In genomic region chr4:140065393-140065792, GRCh38 we compare ENCODE assay signal across 32 cellular contexts.
"Had no signal": no experiment of that assay in that cellular context is flagged by ENCODE, and none has a peak within 500 bp of the region (broad histone marks: within the 10 kb centered on the region; RNA-seq: fewer than 3 reads in every experiment).

No MANE protein-coding gene starts in this region.

- H3K4me1 Mint-ChIP-seq: neural progenitor cell had no signal

- H3K4me1 ChIP-seq: neural progenitor cell, suprapubic skin had no signal

- H3K27me3 ChIP-seq: adrenal gland, ascending aorta, brain microvascular endothelial cell, esophagus muscularis mucosa, neural progenitor cell, stomach, suprapubic skin, tibial artery had no signal

- H3K9me3 ChIP-seq: adrenal gland, ascending aorta, esophagus muscularis mucosa, stomach, suprapubic skin, tibial artery had no signal

- H3K4me3 ChIP-seq: adrenal gland, ascending aorta, esophagus muscularis mucosa, neural progenitor cell, SK-N-MC, stomach, suprapubic skin, tibial artery had no signal

- H3K9me3 Mint-ChIP-seq: dendritic cell treated with granulocyte-macrophage colony-stimulating factor and Interleukin-4, amounts not matched to agents 40 ng/mL and 50 ng/mL, for 4 days; naive thymus-derived CD8-positive, alpha-beta T cell; neural progenitor cell; stimulated activated effector memory CD8-positive, alpha-beta T cell treated with anti-CD3 and anti-CD28 coated beads, Interleukin-12 subunit alpha, Interleukin-12 subunit beta, amount 100 ng/mL, for 72 hours had no signal

- H3K27me3 Mint-ChIP-seq: activated naive CD8-positive, alpha-beta T cell; dendritic cell treated with granulocyte-macrophage colony-stimulating factor and Interleukin-4, amounts not matched to agents 40 ng/mL and 50 ng/mL, for 4 days had no signal

- DNase-seq: activated CD4-positive, alpha-beta T cell treated with anti-CD3 and anti-CD28 coated beads for 48 hours; activated CD4-positive, alpha-beta T cell treated with anti-CD3 and anti-CD28 coated beads, Interleukin-2, amount 50 U/mL, for 48 hours; activated CD8-positive, alpha-beta memory T cell treated with anti-CD3 and anti-CD28 coated beads for 24 hours; activated effector memory CD4-positive, alpha-beta T cell treated with Interleukin-2 at 50 U/mL for 16 hours; activated naive CD4-positive, alpha-beta T cell treated with Interleukin-2 at 50 U/mL for 16 hours; brain microvascular endothelial cell; effector CD4-positive, alpha-beta T cell; glutamatergic neuron; left cardiac atrium; left ventricle myocardium superior; mammary epithelial cell; midbrain; naive thymus-derived CD8-positive, alpha-beta T cell; right cardiac atrium; stimulated activated CD4-positive, alpha-beta T cell treated with anti-CD3 and anti-CD28 coated beads, Interleukin-12 subunit alpha, Interleukin-12 subunit beta, amount 100 ng/mL, for 4 hours; stimulated activated CD4-positive, alpha-beta T cell treated with anti-CD3 and anti-CD28 coated beads, Interleukin-4, amount 100 ng/mL, for 24 hours; stomach; T-helper 17 cell; T1000; tibial artery; WERI-Rb-1 had no signal

- H3K4me3 Mint-ChIP-seq: activated naive CD8-positive, alpha-beta T cell; dendritic cell treated with granulocyte-macrophage colony-stimulating factor and Interleukin-4, amounts not matched to agents 40 ng/mL and 50 ng/mL, for 4 days; naive thymus-derived CD8-positive, alpha-beta T cell; neural progenitor cell; stimulated activated effector memory CD8-positive, alpha-beta T cell treated with anti-CD3 and anti-CD28 coated beads, Interleukin-12 subunit alpha, Interleukin-12 subunit beta, amount 100 ng/mL, for 72 hours; T-helper 17 cell had no signal

- H3K27ac ChIP-seq: ascending aorta, brain microvascular endothelial cell, esophagus muscularis mucosa, neural progenitor cell, SK-N-MC, suprapubic skin, tibial artery, WERI-Rb-1 had no signal

- H2AFZ ChIP-seq: neural progenitor cell had no signal

- ATAC-seq: activated CD4-positive, CD25-positive, alpha-beta regulatory T cell treated with anti-CD3 and anti-CD28 coated beads, Interleukin-2, amount 50 U/mL, for 24 hours; left ventricle myocardium superior; naive thymus-derived CD8-positive, alpha-beta T cell; right cardiac atrium; stimulated activated effector memory CD8-positive, alpha-beta T cell treated with anti-CD3 and anti-CD28 coated beads, Interleukin-12 subunit alpha, Interleukin-12 subunit beta, amount 100 ng/mL, for 72 hours; T-helper 17 cell had no signal

- H3K9ac ChIP-seq: neural progenitor cell had no signal

- H3K4me2 ChIP-seq: neural progenitor cell had no signal

- H3K36me3 ChIP-seq: adrenal gland, ascending aorta, brain microvascular endothelial cell, esophagus muscularis mucosa, neural progenitor cell, stomach, suprapubic skin, tibial artery, WERI-Rb-1 had no signal

- FAIRE-seq: frontal cortex had no signal

- H3K36me3 Mint-ChIP-seq: activated naive CD8-positive, alpha-beta T cell; naive thymus-derived CD8-positive, alpha-beta T cell; neural progenitor cell had no signal

- H3K27ac Mint-ChIP-seq: activated naive CD8-positive, alpha-beta T cell; dendritic cell treated with granulocyte-macrophage colony-stimulating factor and Interleukin-4, amounts not matched to agents 40 ng/mL and 50 ng/mL, for 4 days; neural progenitor cell; stimulated activated effector memory CD8-positive, alpha-beta T cell treated with anti-CD3 and anti-CD28 coated beads, Interleukin-12 subunit alpha, Interleukin-12 subunit beta, amount 100 ng/mL, for 72 hours; T-helper 17 cell had no signal
